ENCODE assay signal across 36 cellular contexts in genomic region chr6:168001037-168001348, GRCh38. TPM values are rescaled to one million over a fixed set of nuclear protein-coding genes. Genes with fewer than 3 reads are reported as not detected.
"Had no signal": no experiment of that assay in that cellular context is flagged by ENCODE, and none has a peak within 500 bp of the region (broad histone marks: within the 10 kb centered on the region; RNA-seq: fewer than 3 reads in every experiment).

No MANE protein-coding gene starts in this region.

- H3K4me1 ChIP-seq: adrenal gland, body of pancreas, breast epithelium had no signal

- ATAC-seq: activated CD8-positive, alpha-beta T cell treated with anti-CD3 and anti-CD28 coated beads for 36 hours; activated naive CD4-positive, alpha-beta T cell treated with anti-CD3 and anti-CD28 coated beads, Interleukin-2, amount 50 U/mL, for 72 hours; activated T-cell treated with anti-CD3 and anti-CD28 coated beads, Interleukin-2, amount 50 U/mL, for 4 hours; activated T-cell treated with anti-CD3 and anti-CD28 coated beads, Interleukin-2, amount 50 U/mL, for 72 hours; activated T-helper 17 cell treated with anti-CD3 and anti-CD28 coated beads, Interleukin-2, amount 50 U/mL, for 72 hours; body of pancreas had no signal

- H3K27me3 Mint-ChIP-seq: activated CD4-positive, alpha-beta T cell treated with anti-CD3 and anti-CD28 coated beads, Interleukin-2, amount 10 ng/mL, durations not matched to agents 24 days and 14 days; activated T-helper 17 cell treated with anti-CD3 and anti-CD28 coated beads, Interleukin-2, amount 50 U/mL, for 72 hours had no signal

- DNase-seq: activated B cell treated with CpG ODN at 0.5 μM for 24 hours; activated CD4-positive, alpha-beta memory T cell treated with anti-CD3 and anti-CD28 coated beads for 36 hours; activated CD4-positive, alpha-beta T cell treated with anti-CD3 and anti-CD28 coated beads for 4 hours; activated CD4-positive, alpha-beta T cell treated with anti-CD3 and anti-CD28 coated beads, Interleukin-2, amount 10 ng/mL, durations not matched to agents 24 days and 14 days; activated CD4-positive, alpha-beta T cell treated with anti-CD3 and anti-CD28 coated beads, Interleukin-2, amount 50 U/mL, for 1 hour; activated CD4-positive, alpha-beta T cell treated with anti-CD3 and anti-CD28 coated beads, Interleukin-2, amount 50 U/mL, for 4 hours; activated CD4-positive, CD25-positive, alpha-beta regulatory T cell treated with anti-CD3 and anti-CD28 coated beads, Interleukin-2, amount 50 U/mL, for 72 hours; activated CD8-positive, alpha-beta memory T cell treated with anti-CD3 and anti-CD28 coated beads, Interleukin-2, amount 50 U/mL, for 4 hours; activated CD8-positive, alpha-beta T cell treated with anti-CD3 and anti-CD28 coated beads for 36 hours; activated effector memory CD4-positive, alpha-beta T cell treated with anti-CD3 and anti-CD28 coated beads, Interleukin-2, amount 50 U/mL, for 16 hours; activated gamma-delta T cell treated with Interleukin-2 at 50 U/mL for 16 hours; activated naive CD4-positive, alpha-beta T cell; activated naive CD4-positive, alpha-beta T cell treated with anti-CD3 and anti-CD28 coated beads for 36 hours; activated naive CD4-positive, alpha-beta T cell treated with anti-CD3 and anti-CD28 coated beads, Interleukin-2, amount 50 U/mL, for 16 hours; activated naive CD8-positive, alpha-beta T cell treated with anti-CD3 and anti-CD28 coated beads for 36 hours; activated T-cell treated with anti-CD3 and anti-CD28 coated beads for 4 hours; activated T-cell treated with anti-CD3 and anti-CD28 coated beads, Interleukin-2, amount 50 U/mL, for 1 hour; activated T-cell treated with anti-CD3 and anti-CD28 coated beads, Interleukin-2, amount 50 U/mL, for 4 hours; activated T-cell treated with anti-CD3 and anti-CD28 coated beads, Interleukin-2, amount 50 U/mL, for 72 hours; adrenal gland; amniotic stem cell; aorta; body of pancreas; brain microvascular endothelial cell; central memory CD4-positive, alpha-beta T cell; T-helper 1 cell; T-helper 2 cell; T-helper 9 cell had no signal

- H3K36me3 Mint-ChIP-seq: activated CD4-positive, alpha-beta memory T cell treated with anti-CD3 and anti-CD28 coated beads for 36 hours; activated naive CD4-positive, alpha-beta T cell treated with anti-CD3 and anti-CD28 coated beads, Interleukin-2, amount 50 U/mL, for 72 hours; activated naive CD8-positive, alpha-beta T cell treated with anti-CD3 and anti-CD28 coated beads for 36 hours had no signal

- H3K4me3 ChIP-seq: adrenal gland, body of pancreas, breast epithelium had no signal

- H3K27me3 ChIP-seq: adrenal gland, body of pancreas, brain microvascular endothelial cell, breast epithelium had no signal

- H3K4me1 Mint-ChIP-seq: activated B cell treated with CpG ODN at 0.5 μM for 24 hours; activated naive CD8-positive, alpha-beta T cell treated with anti-CD3 and anti-CD28 coated beads for 36 hours; activated T-helper 17 cell treated with anti-CD3 and anti-CD28 coated beads, Interleukin-2, amount 50 U/mL, for 72 hours had no signal

- H3K27ac Mint-ChIP-seq: activated B cell treated with CpG ODN at 0.5 μM for 24 hours; activated CD4-positive, alpha-beta memory T cell treated with anti-CD3 and anti-CD28 coated beads for 36 hours; activated CD4-positive, alpha-beta T cell treated with anti-CD3 and anti-CD28 coated beads, Interleukin-2, amount 10 ng/mL, durations not matched to agents 24 days and 14 days; activated CD8-positive, alpha-beta T cell treated with anti-CD3 and anti-CD28 coated beads for 36 hours; activated naive CD4-positive, alpha-beta T cell treated with anti-CD3 and anti-CD28 coated beads for 36 hours; activated naive CD4-positive, alpha-beta T cell treated with anti-CD3 and anti-CD28 coated beads, Interleukin-2, amount 50 U/mL, for 72 hours; activated naive CD8-positive, alpha-beta T cell treated with anti-CD3 and anti-CD28 coated beads for 36 hours; activated T-cell treated with anti-CD3 and anti-CD28 coated beads, Interleukin-2, amount 50 U/mL, for 72 hours; activated T-helper 1 cell treated with anti-CD3 and anti-CD28 coated beads, Interleukin-12 subunit alpha, Interleukin-12 subunit beta, Interleukin-2, Interleukin-4 antibody, amounts not matched to agents 30 ng/mL and 10 ng/mL and 1 ng/mL, durations not matched to agents 14 hours and 24 hours and 36 hours; activated T-helper 17 cell treated with anti-CD3 and anti-CD28 coated beads, Interleukin-2, amount 50 U/mL, for 72 hours; T-helper 1 cell treated with Interleukin-12 subunit alpha and Interleukin-12 subunit beta and Interleukin-4 antibody, amounts not matched to agents 30 μg/mL and 1 μg/mL, for 36 hours; T-helper 2 cell treated with Interferon-gamma antibody and Interleukin-4, amounts not matched to agents 5 μg/mL and 100 μg/mL, for 36 hours had no signal

- H3K27ac ChIP-seq: adrenal gland, body of pancreas, brain microvascular endothelial cell, breast epithelium, VCaP had no signal

- H3K9me3 ChIP-seq: adrenal gland, body of pancreas, breast epithelium had no signal

- H3K36me3 ChIP-seq: adrenal gland, brain microvascular endothelial cell, breast epithelium had no signal

- H3K4me3 Mint-ChIP-seq: activated B cell treated with CpG ODN at 0.5 μM for 24 hours; activated CD4-positive, alpha-beta memory T cell treated with anti-CD3 and anti-CD28 coated beads for 36 hours; activated CD4-positive, alpha-beta T cell treated with anti-CD3 and anti-CD28 coated beads, Interleukin-2, amount 10 ng/mL, durations not matched to agents 24 days and 14 days; activated CD8-positive, alpha-beta T cell treated with anti-CD3 and anti-CD28 coated beads for 36 hours; activated naive CD4-positive, alpha-beta T cell treated with anti-CD3 and anti-CD28 coated beads for 36 hours; activated naive CD8-positive, alpha-beta T cell treated with anti-CD3 and anti-CD28 coated beads for 36 hours; activated T-cell treated with anti-CD3 and anti-CD28 coated beads, Interleukin-2, amount 50 U/mL, for 4 hours; activated T-cell treated with anti-CD3 and anti-CD28 coated beads, Interleukin-2, amount 50 U/mL, for 72 hours; activated T-helper 1 cell treated with anti-CD3 and anti-CD28 coated beads, Interleukin-12 subunit alpha, Interleukin-12 subunit beta, Interleukin-2, Interleukin-4 antibody, amounts not matched to agents 30 ng/mL and 10 ng/mL and 1 ng/mL, durations not matched to agents 14 hours and 24 hours and 36 hours; activated T-helper 17 cell treated with anti-CD3 and anti-CD28 coated beads, Interleukin-2, amount 50 U/mL, for 72 hours; T-helper 1 cell treated with Interleukin-12 subunit alpha and Interleukin-12 subunit beta and Interleukin-4 antibody, amounts not matched to agents 30 μg/mL and 1 μg/mL, for 36 hours; T-helper 2 cell treated with Interferon-gamma antibody and Interleukin-4, amounts not matched to agents 5 μg/mL and 100 μg/mL, for 36 hours had no signal

- H3K9me3 Mint-ChIP-seq: activated CD4-positive, alpha-beta T cell treated with anti-CD3 and anti-CD28 coated beads, Interleukin-2, amount 10 ng/mL, durations not matched to agents 24 days and 14 days; activated naive CD4-positive, alpha-beta T cell treated with anti-CD3 and anti-CD28 coated beads for 36 hours; activated naive CD8-positive, alpha-beta T cell treated with anti-CD3 and anti-CD28 coated beads for 36 hours; activated T-cell treated with anti-CD3 and anti-CD28 coated beads, Interleukin-2, amount 50 U/mL, for 4 hours; activated T-cell treated with anti-CD3 and anti-CD28 coated beads, Interleukin-2, amount 50 U/mL, for 72 hours; activated T-helper 17 cell treated with anti-CD3 and anti-CD28 coated beads, Interleukin-2, amount 50 U/mL, for 72 hours; T-helper 2 cell treated with Interferon-gamma antibody and Interleukin-4, amounts not matched to agents 5 μg/mL and 100 μg/mL, for 36 hours had no signal

RNA-seq across cellular contexts. Expression of gene KIF25, which starts 3.5 kb away (rescaled TPM):
- total RNA-seq: activated B cell treated with CpG ODN at 0.5 μM for 24 hours; activated CD4-positive, alpha-beta memory T cell treated with anti-CD3 and anti-CD28 coated beads for 36 hours; activated CD4-positive, alpha-beta T cell treated with anti-CD3 and anti-CD28 coated beads, Interleukin-2, amount 10 ng/mL, durations not matched to agents 24 days and 14 days; activated CD8-positive, alpha-beta T cell treated with anti-CD3 and anti-CD28 coated beads for 36 hours; activated naive CD4-positive, alpha-beta T cell treated with anti-CD3 and anti-CD28 coated beads for 36 hours; activated naive CD4-positive, alpha-beta T cell treated with anti-CD3 and anti-CD28 coated beads, Interleukin-2, amount 50 U/mL, for 72 hours; activated naive CD8-positive, alpha-beta T cell treated with anti-CD3 and anti-CD28 coated beads for 36 hours; activated T-cell treated with anti-CD3 and anti-CD28 coated beads, Interleukin-2, amount 50 U/mL, for 4 hours; activated T-helper 1 cell treated with anti-CD3 and anti-CD28 coated beads, Interleukin-12 subunit alpha, Interleukin-12 subunit beta, Interleukin-2, Interleukin-4 antibody, amounts not matched to agents 30 ng/mL and 10 ng/mL and 1 ng/mL, durations not matched to agents 14 hours and 24 hours and 36 hours; adrenal gland; astrocyte had no signal
